12 cellular contexts compared by ENCODE assay signal in the genomic region with DNA sequence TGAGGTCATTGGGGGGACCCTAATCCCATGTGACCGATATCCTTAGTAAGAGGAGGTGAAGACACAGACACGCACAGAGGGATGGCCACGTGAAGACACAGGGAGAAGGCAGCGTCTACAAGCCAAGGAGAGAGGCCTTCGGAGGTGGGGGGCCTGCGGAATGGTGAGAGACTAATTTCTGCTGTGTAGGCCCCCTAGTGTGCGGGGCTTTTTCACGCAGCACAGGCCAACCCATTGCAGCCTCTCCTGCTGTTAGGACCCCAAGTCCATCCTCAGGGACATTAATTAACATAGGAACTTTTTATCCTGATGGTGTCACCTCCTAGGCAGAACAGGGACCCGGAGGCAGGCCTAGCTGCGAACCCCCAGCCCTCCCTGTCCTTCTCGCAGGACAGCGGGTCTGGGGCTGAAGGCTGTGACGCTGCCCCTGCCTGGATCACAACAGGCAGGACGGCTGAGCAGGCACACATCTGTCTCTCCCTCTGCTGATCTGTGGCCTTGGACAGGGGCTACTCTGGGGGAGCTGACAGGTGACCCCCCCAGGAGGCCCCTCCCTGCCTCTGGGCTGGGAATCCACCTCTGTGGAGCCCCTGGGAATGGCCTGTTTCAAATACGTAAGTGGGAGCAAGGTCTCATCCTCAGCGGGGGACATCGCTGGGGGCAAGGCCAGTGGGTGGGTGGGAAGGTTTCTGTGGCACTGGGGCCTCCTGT. TPM values are rescaled to one million over a fixed set of nuclear protein-coding genes. Genes with fewer than 3 reads are reported as not detected.
"Had no signal": no experiment of that assay in that cellular context is flagged by ENCODE, and none has a peak within 500 bp of the region (broad histone marks: within the 10 kb centered on the region; RNA-seq: fewer than 3 reads in every experiment).

No MANE protein-coding gene starts in this region.

- ATAC-seq: activated CD4-positive, alpha-beta T cell treated with anti-CD3 and anti-CD28 coated beads for 36 hours; activated CD8-positive, alpha-beta T cell treated with anti-CD3 and anti-CD28 coated beads for 36 hours; gastroesophageal sphincter; sciatic nerve; stimulated activated naive CD8-positive, alpha-beta T cell treated with anti-CD3 and anti-CD28 coated beads, Interleukin-15, amount 100 ng/mL, for 72 hours; T-helper 17 cell had no signal

- DNase-seq: activated CD4-positive, alpha-beta T cell treated with anti-CD3 and anti-CD28 coated beads for 36 hours; activated CD8-positive, alpha-beta memory T cell treated with anti-CD3 and anti-CD28 coated beads, Interleukin-2, amount 50 U/mL, for 48 hours; activated CD8-positive, alpha-beta T cell treated with anti-CD3 and anti-CD28 coated beads for 36 hours; activated naive CD8-positive, alpha-beta T cell treated with anti-CD3 and anti-CD28 coated beads, Interleukin-2, amount 10 ng/mL, durations not matched to agents 7 days and 5 days; erythroblast; stimulated activated naive CD8-positive, alpha-beta T cell treated with anti-CD3 and anti-CD28 coated beads, Interleukin-15, amount 100 ng/mL, for 72 hours; T-helper 17 cell had no signal

- H3K27me3 ChIP-seq: upper lobe of left lung had no signal

- H3K4me1 ChIP-seq: gastroesophageal sphincter had no signal

- H3K4me3 ChIP-seq: gastroesophageal sphincter, prostate gland, upper lobe of left lung had no signal

- H3K9me3 ChIP-seq: gastroesophageal sphincter, prostate gland, upper lobe of left lung had no signal

- H3K27ac ChIP-seq: gastroesophageal sphincter, prostate gland, upper lobe of left lung had no signal

RNA-seq across cellular contexts. Expression of a gene that starts 39.3 kb away (rescaled TPM):
- polyA plus RNA-seq: keratinocyte had no signal

RNA-seq across cellular contexts. Expression of a gene that starts 39.4 kb away (rescaled TPM):
- total RNA-seq: prostate gland had no signal
- polyA plus RNA-seq: keratinocyte had no signal
